8 cellular contexts compared by ENCODE assay signal in genomic region chr16:54929090-54930033, GRCh38. TPM values are rescaled to one million over a fixed set of nuclear protein-coding genes. Genes with fewer than 3 reads are reported as not detected.
DNase-seq lines count a peak whose midpoint lies in the region; ATAC-seq and TF ChIP-seq lines count a peak whose summit lies in the region.

No MANE protein-coding gene starts in this region.

- H3K27ac Mint-ChIP-seq in stimulated activated naive CD8-positive, alpha-beta T cell treated with anti-CD3 and anti-CD28 coated beads, Interleukin-15, Interleukin-2, amounts not matched to agents 100 ng/mL and 50 ng/mL, for 24 hours = peak overlapping the region; percentile 70

- H4K20me1 ChIP-seq in Karpas-422 (ENCODE audit: insufficient read depth, low read depth, low read length) (peaks cover 11% of the 10 kb centered on the region; the same call in 1 of the 2 replicates), neural cell (ENCODE audit: insufficient read depth) (no peaks in the 10 kb centered on the region)

- DNase-seq in DMS79 (lab: John Stamatoyannopoulos, UW) (peak; percentile 81), Karpas-422 (peak; percentile 98), RKO (ENCODE audit: low spot score) (peak; percentile 98), fibroblast of the aortic adventitia (ENCODE audit: low read depth) (peak; percentile 99)
- DNase-seq in activated T-helper 1 cell treated with anti-CD3 and anti-CD28 coated beads, Interleukin-2, amount 50 U/mL, for 16 hours (ENCODE audit: low read depth in 1 of 2, low spot score in 1 of 2) = peak; percentile 62 to 79

- H3K27me3 Mint-ChIP-seq in stimulated activated naive CD8-positive, alpha-beta T cell treated with anti-CD3 and anti-CD28 coated beads, Interleukin-15, Interleukin-2, amounts not matched to agents 100 ng/mL and 50 ng/mL, for 24 hours = peaks cover 70% of the 10 kb centered on the region

- peak overlapping the region; percentile 74 for H3K9ac ChIP-seq in Karpas-422 (ENCODE audit: low read length)
- peak overlapping the region; percentile 34 for H3K9ac ChIP-seq in neural cell (ENCODE audit: low read length)

- no peaks in the 10 kb centered on the region for H3K9me2 ChIP-seq in Karpas-422 (replicated peaks; ENCODE audit: insufficient read depth, low read length)
- H3K9me2 ChIP-seq in neural cell (ENCODE audit: insufficient read depth, low read length) = no peaks in the 10 kb centered on the region

- peak overlapping the region; percentile 83 for H3K4me3 Mint-ChIP-seq in stimulated activated naive CD8-positive, alpha-beta T cell treated with anti-CD3 and anti-CD28 coated beads, Interleukin-15, Interleukin-2, amounts not matched to agents 100 ng/mL and 50 ng/mL, for 24 hours

- peaks cover 10% of the 10 kb centered on the region for H3K36me3 Mint-ChIP-seq in stimulated activated naive CD8-positive, alpha-beta T cell treated with anti-CD3 and anti-CD28 coated beads, Interleukin-15, Interleukin-2, amounts not matched to agents 100 ng/mL and 50 ng/mL, for 24 hours (ENCODE audit: low read depth)

- H3K27me3 ChIP-seq in Karpas-422 (ENCODE audit: low read length) = no peaks in the 10 kb centered on the region
- H3K27me3 ChIP-seq in neural cell (ENCODE audit: insufficient read depth, low read depth, low read length) = peaks cover 89% of the 10 kb centered on the region

- H3K9me3 Mint-ChIP-seq in stimulated activated naive CD8-positive, alpha-beta T cell treated with anti-CD3 and anti-CD28 coated beads, Interleukin-15, Interleukin-2, amounts not matched to agents 100 ng/mL and 50 ng/mL, for 24 hours = peaks cover 6% of the 10 kb centered on the region

- TF ChIP-seq RAD21 in neural cell (conservative IDR thresholded peaks at IDR 0.05) = peak; percentile 2

- H3K4me1 ChIP-seq in Karpas-422 (ENCODE audit: low read length) = peaks cover 29% of the 10 kb centered on the region

- no peak for TF ChIP-seq EP300 in neural cell (conservative IDR thresholded peaks at IDR 0.05; ENCODE audit: poor library complexity, severe bottlenecking)

- H2AFZ ChIP-seq in Karpas-422 (ENCODE audit: low read length) = peak overlapping the region; percentile 13; the same call in 1 of the 2 replicates
- H2AFZ ChIP-seq in neural cell (ENCODE audit: low read depth, low read length) = no peak overlapping the region

- H3K4me2 ChIP-seq in Karpas-422 (ENCODE audit: low read depth, low read length, poor library complexity, severe bottlenecking) (peak overlapping the region; percentile 61), neural cell (ENCODE audit: low read length) (peak overlapping the region; percentile 2)

- TF ChIP-seq CTCF in fibroblast of the aortic adventitia (IDR thresholded peaks at IDR 0.05; ENCODE audit: insufficient read depth, low read length) (no peak), neural cell (IDR thresholded peaks at IDR 0.05; ENCODE audit: poor library complexity, severe bottlenecking) (no peak)

- H3K9me3 ChIP-seq in Karpas-422 (ENCODE audit: low read length) (no peaks in the 10 kb centered on the region), neural cell (ENCODE audit: low read length) (no peaks in the 10 kb centered on the region)

- ATAC-seq in GM21786 (IDR thresholded peaks at IDR 0.05; ENCODE audit: unreplicated experiment) = peak; percentile 91

- peak overlapping the region; percentile 79 for H3K4me3 ChIP-seq in Karpas-422 (ENCODE audit: low read length)
- peak overlapping the region; percentile 84 for H3K4me3 ChIP-seq in fibroblast of the aortic adventitia (ENCODE audit: low read depth, low read length)
- peak overlapping the region; percentile 60 for H3K4me3 ChIP-seq in neural cell (ENCODE audit: low read length)

- no peaks in the 10 kb centered on the region for H3F3A ChIP-seq in neural cell (ENCODE audit: insufficient read depth, low read length, poor library complexity, severe bottlenecking)

- peak overlapping the region; percentile 60; the same call in 1 of the 2 replicates for H3K27ac ChIP-seq in Karpas-422 (ENCODE audit: low read length)
- H3K27ac ChIP-seq in neural cell (ENCODE audit: low read length) = no peak overlapping the region

- no peaks in the 10 kb centered on the region for H3K36me3 ChIP-seq in Karpas-422 (ENCODE audit: insufficient read depth, low read length)
- no peaks in the 10 kb centered on the region for H3K36me3 ChIP-seq in neural cell (ENCODE audit: insufficient read depth, low read length)

- peaks cover 35% of the 10 kb centered on the region for H3K4me1 Mint-ChIP-seq in stimulated activated naive CD8-positive, alpha-beta T cell treated with anti-CD3 and anti-CD28 coated beads, Interleukin-15, Interleukin-2, amounts not matched to agents 100 ng/mL and 50 ng/mL, for 24 hours (ENCODE audit: low read depth)

- H3K79me2 ChIP-seq in Karpas-422 (ENCODE audit: low read length) (peaks cover 20% of the 10 kb centered on the region; the same call in 1 of the 2 replicates), neural cell (replicated peaks; ENCODE audit: insufficient read depth, low read length) (no peaks in the 10 kb centered on the region)

TF ChIP-seq in neural cell, 6 proteins besides CTCF, POLR2A, EP300 and RAD21:
- TF ChIP-seq EZH2 (IDR thresholded peaks at IDR 0.05; ENCODE audit: borderline replicate concordance, insufficient read depth, low read length, poor library complexity, severe bottlenecking) = peak; percentile 40
- no peak for TF ChIP-seq MXI1 (conservative IDR thresholded peaks at IDR 0.05; ENCODE audit: poor library complexity, severe bottlenecking)

RNA-seq across cellular contexts. Expression of gene IRX5, which starts 1.3 kb away (rescaled TPM):
- 0.83 TPM in 1 of 2 replicates, not detected in the other for total RNA-seq in Karpas-422 (2014; rRNA removed; shearing (Covaris generic); ENCODE audit: low replicate concordance)
- total RNA-seq in fibroblast of the aortic adventitia (ENCODE audit: low replicate concordance) = 0.27 and 2.5 TPM in 2 replicates
- polyA plus RNA-seq in neural cell = 0.14 and 0.26 TPM in 2 replicates
- not detected in 2 replicates for polyA minus RNA-seq in neural cell
